Comparison of ENCODE assay signal across 28 cellular contexts in genomic region chr1:198848649-198849048, GRCh38.
A peak's percentile ranks its signal among the peaks of the same experiment; 100 is the strongest.
DNase-seq lines count a peak whose midpoint lies in the region; ATAC-seq and TF ChIP-seq lines count a peak whose summit lies in the region.
"Had no signal": no experiment of that assay in that cellular context is flagged by ENCODE, and none has a peak within 500 bp of the region (broad histone marks: within the 10 kb centered on the region; RNA-seq: fewer than 3 reads in every experiment).

No MANE protein-coding gene starts in this region.

- ATAC-seq in heart left ventricle = no peak
- ATAC-seq: gastrocnemius medialis; left ventricle myocardium superior; naive thymus-derived CD8-positive, alpha-beta T cell had no signal

- H3K4me1 ChIP-seq in skeletal muscle tissue (ENCODE audit: control insufficient read depth in 3 of 3, insufficient read depth in 3 of 3, low read length in 3 of 3) = peaks cover 4 to 9% (median 8%) of the 10 kb centered on the region in 3 donors
- no peaks in the 10 kb centered on the region for H3K4me1 ChIP-seq in heart left ventricle
- H3K4me1 ChIP-seq: stomach, thyroid gland had no signal

- peak overlapping the region in 1 of 3 donors; percentile 4 for H3K9ac ChIP-seq in skeletal muscle tissue (ENCODE audit: low read depth in 1 of 3, low read length in 3 of 3)

- H3K27me3 ChIP-seq in WERI-Rb-1 (ENCODE audit: insufficient read depth, low read depth, severe bottlenecking) (no peaks in the 10 kb centered on the region), skeletal muscle tissue (ENCODE audit: control insufficient read depth in 3 of 3, insufficient read depth in 3 of 3, low read length in 3 of 3) (no peaks in the 10 kb centered on the region), heart left ventricle (no peaks in the 10 kb centered on the region)
- H3K27me3 ChIP-seq: BE2C, dorsolateral prefrontal cortex, gastrocnemius medialis, stomach, thyroid gland had no signal

- H3K27ac ChIP-seq in WERI-Rb-1 = peak overlapping the region; percentile 88
- peak overlapping the region; percentile 32 for H3K27ac ChIP-seq in skeletal muscle tissue (ENCODE audit: low read depth, low read length)
- H3K27ac ChIP-seq in heart left ventricle = no peak overlapping the region
- H3K27ac ChIP-seq: gastrocnemius medialis, stomach, thyroid gland had no signal

- H3K4me3 ChIP-seq in WERI-Rb-1 (ENCODE audit: low read depth, low read length) = peak overlapping the region; percentile 16
- H3K4me3 ChIP-seq in skeletal muscle tissue (ENCODE audit: low read length in 3 of 3) = no peak overlapping the region
- no peak overlapping the region for H3K4me3 ChIP-seq in heart left ventricle
- H3K4me3 ChIP-seq: dorsolateral prefrontal cortex, gastrocnemius medialis, stomach, thyroid gland had no signal

- H3K9me3 ChIP-seq in WERI-Rb-1 (ENCODE audit: severe bottlenecking) (peaks cover 2% of the 10 kb centered on the region), skeletal muscle tissue (ENCODE audit: control insufficient read depth in 3 of 3, low read length in 3 of 3) (no peaks in the 10 kb centered on the region), heart left ventricle (peaks cover 0 to 5% (median 0%) of the 10 kb centered on the region in 12 donors)
- H3K9me3 ChIP-seq: BE2C, gastrocnemius medialis, stomach, thyroid gland had no signal

- TF ChIP-seq CTCF in WERI-Rb-1 (IDR thresholded peaks at IDR 0.05; ENCODE audit: low read depth, low read length) = no peak
- no peak for TF ChIP-seq CTCF in heart left ventricle (IDR thresholded peaks at IDR 0.05)

- WGBS in heart left ventricle, 4 donors = 57 to 73% (median 68%) methylated on average over 1 of the region's 1 CpG

- TF ChIP-seq POLR2A in heart left ventricle (IDR thresholded peaks at IDR 0.05) = no peak

- no peaks in the 10 kb centered on the region for H3K36me3 ChIP-seq in WERI-Rb-1
- H3K36me3 ChIP-seq in skeletal muscle tissue (ENCODE audit: control insufficient read depth in 3 of 3, insufficient read depth in 3 of 3, low read length in 3 of 3) = no peaks in the 10 kb centered on the region
- peaks cover 0 to 15% (median 3%) of the 10 kb centered on the region in 9 donors for H3K36me3 ChIP-seq in heart left ventricle
- H3K36me3 ChIP-seq: gastrocnemius medialis, stomach, thyroid gland had no signal

- DNase-seq in NCI-H510A treated with DMSO at 0.1 percent for 48 hours (lab: John Stamatoyannopoulos, UW) = peak; percentile 26
- no peak for DNase-seq in NCI-H510A (lab: John Stamatoyannopoulos, UW)
- DNase-seq in NCI-H146 (lab: John Stamatoyannopoulos, UW) = peak; percentile 55
- no peak for DNase-seq in WERI-Rb-1
- DNase-seq in hypothalamus (lab: John Stamatoyannopoulos, UW) = no peak
- DNase-seq in hepatic stellate cell (ENCODE audit: low spot score) = no peak
- no peak for DNase-seq in heart left ventricle
- DNase-seq: activated CD4-positive, alpha-beta T cell treated with anti-CD3 and anti-CD28 coated beads for 48 hours; activated gamma-delta T cell treated with Interleukin-2 at 50 U/mL for 16 hours; activated T-cell treated with anti-CD3 and anti-CD28 coated beads, Interleukin-2, amount 50 U/mL, for 1 hour; CD8-positive, alpha-beta memory T cell; cerebellar nuclear complex; DMS53; dorsolateral prefrontal cortex; gastrocnemius medialis; islet precursor cell; left ventricle myocardium superior; naive thymus-derived CD8-positive, alpha-beta T cell; NCI-H774; occipital lobe; OCI-M1; small intestine; stimulated activated CD4-positive, alpha-beta T cell treated with anti-CD3 and anti-CD28 coated beads, Interleukin-1b, Interleukin-23, amount 100 ng/mL, for 48 hours; stimulated activated CD8-positive, alpha-beta memory T cell treated with anti-CD3 and anti-CD28 coated beads, Interleukin-4, amount 100 ng/mL, for 48 hours; stomach; thyroid gland had no signal

- intact Hi-C loops in heart left ventricle (cut with DNase I) = loop anchor here in 1 of 10 donors (10.0 kb wide), 1 partner anchor 156 kb away; no protein-coding TSS in a partner anchor

Comparison
In these comparisons a context has a peak if more than half of its experiments do, and no peak if none do; other contexts are left out.
1. DNase-seq: peak in NCI-H510A treated with DMSO at 0.1 percent for 48 hours (single experiment) and NCI-H146 (single experiment); none in NCI-H510A (single experiment), WERI-Rb-1 (single experiment), hypothalamus (0 of 51), hepatic stellate cell (single experiment) and heart left ventricle (0 of 5).
2. H3K27ac ChIP-seq: peak in WERI-Rb-1 (single experiment) and skeletal muscle tissue (single experiment); none in heart left ventricle (0 of 12).